Comparison of ENCODE assay signal across 8 cellular contexts in the genomic region with DNA sequence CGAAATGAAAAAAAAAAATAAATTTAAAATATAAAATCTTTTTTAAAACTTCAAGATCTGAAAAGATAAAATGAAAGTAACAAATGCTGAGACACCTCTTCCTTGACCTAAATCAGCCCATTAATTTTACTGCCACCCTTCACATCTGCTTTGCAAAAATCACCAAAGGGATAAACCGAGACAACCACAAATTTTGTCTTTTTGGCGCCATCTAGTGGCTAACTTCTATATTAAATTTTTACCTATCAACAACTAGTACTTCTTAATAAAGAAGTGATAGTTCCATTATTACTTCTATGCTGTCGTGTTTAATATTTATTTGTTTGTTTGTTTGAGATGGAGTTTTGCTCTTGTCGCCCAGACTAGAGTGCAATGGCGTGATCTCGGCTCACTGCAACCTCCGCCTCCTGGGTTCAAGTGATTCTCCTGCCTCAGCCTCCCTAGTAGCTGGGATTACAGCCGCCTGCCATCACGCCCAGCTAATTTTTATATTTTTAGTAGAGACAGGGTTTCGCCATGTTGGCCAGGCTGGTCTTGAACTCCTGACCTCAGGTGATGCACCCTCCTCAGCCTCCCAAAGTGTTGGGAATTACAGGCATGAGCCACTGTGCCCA. TPM values are rescaled to one million over a fixed set of nuclear protein-coding genes. Genes with fewer than 3 reads are reported as not detected.
A peak's percentile ranks its signal among the peaks of the same experiment; 100 is the strongest.
DNase-seq lines count a peak whose midpoint lies in the region; ATAC-seq and TF ChIP-seq lines count a peak whose summit lies in the region.
"Not testable (repeated sequence)": the region's sequence is repeated elsewhere in the genome, so short reads cannot be mapped to it uniquely, and the experiment has no call there.

No MANE protein-coding gene starts in this region.

- H3K27ac Mint-ChIP-seq in activated naive CD4-positive, alpha-beta T cell treated with anti-CD3 and anti-CD28 coated beads, Interleukin-2, amount 10 ng/mL, durations not matched to agents 7 days and 5 days = not testable (repeated sequence)

- BruUV-seq in HCT116 (replicated peaks; lab: Mats Ljungman, UMichigan) = not testable (repeated sequence)

- DNase-seq in DMS114 treated with DMSO at 0.1 percent for 48 hours (lab: John Stamatoyannopoulos, UW; ENCODE audit: unreplicated experiment) (peak; percentile 38), HCT116 (ENCODE audit: low read depth, low spot score) (peak; percentile 37), NCI-H1436 (lab: John Stamatoyannopoulos, UW) (peak; percentile 36), OCI-M2 (lab: John Stamatoyannopoulos, UW; ENCODE audit: unreplicated experiment) (peak; percentile 5), fibroblast of lung (ENCODE audit: low read depth in 2 of 2) (peak; percentile 20 to 61), lung microvascular endothelial cell (ENCODE audit: low read depth in 2 of 2) (peak; percentile 50 to 66)
- peak; percentile 30 for DNase-seq in activated naive CD4-positive, alpha-beta T cell treated with anti-CD3 and anti-CD28 coated beads, Interleukin-2, amount 10 ng/mL, durations not matched to agents 7 days and 5 days
- DNase-seq in transverse colon = not testable (repeated sequence)

- not testable (repeated sequence) for H3K36me3 Mint-ChIP-seq in activated naive CD4-positive, alpha-beta T cell treated with anti-CD3 and anti-CD28 coated beads, Interleukin-2, amount 10 ng/mL, durations not matched to agents 7 days and 5 days

- not testable (repeated sequence) for H3K9ac ChIP-seq in HCT116 (ENCODE audit: low read length); fibroblast of lung (ENCODE audit: insufficient read depth, low read length)

- not testable (repeated sequence) for H4K20me1 ChIP-seq in HCT116 (ENCODE audit: insufficient read depth); fibroblast of lung (ENCODE audit: control insufficient read depth, extremely low read depth, insufficient read depth, low read length)

- not testable (repeated sequence) for H3K79me2 ChIP-seq in HCT116 (ENCODE audit: insufficient read depth, low read length); fibroblast of lung (ENCODE audit: control insufficient read depth, insufficient read depth, low read length)

- H3K4me3 ChIP-seq in HCT116 (replicated peaks in 1 of 2; ENCODE audit: low read depth in 1 of 2, low read length in 2 of 2); fibroblast of lung (replicated peaks in 1 of 4; ENCODE audit: control extremely low read depth in 1 of 4, insufficient read depth in 1 of 4, low read depth in 3 of 4, low read length in 4 of 4); transverse colon: not testable (repeated sequence)

- CTCF ChIA-PET in HCT116 (lab: Charles Lee) = interaction anchor here (0.8 to 2.0 kb wide), 4 partner anchors 11 to 347 kb away, joined by 3 to 8 read pairs (median 3); a partner anchor contains a TSS
- CTCF ChIA-PET in activated naive CD4-positive, alpha-beta T cell treated with anti-CD3 and anti-CD28 coated beads, Interleukin-2, amount 10 ng/mL, durations not matched to agents 7 days and 5 days (lab: Charles Lee) = interaction anchor here (2.0 kb wide), 2 partner anchors 16 to 35 kb away, joined by 5 to 7 read pairs; partner anchors contain the start of gene CYCS

- not testable (repeated sequence) for H3K27me3 Mint-ChIP-seq in activated naive CD4-positive, alpha-beta T cell treated with anti-CD3 and anti-CD28 coated beads, Interleukin-2, amount 10 ng/mL, durations not matched to agents 7 days and 5 days

- RAD21 ChIA-PET in HCT116 (lab: Charles Lee; ENCODE audit: low non-redundant PET in 1 of 2, low total read pairs in 2 of 2, uncharacterized antibody in 2 of 2, unreplicated experiment in 2 of 2) = not testable (repeated sequence)

- not testable (repeated sequence) for H3K36me3 ChIP-seq in HCT116 (ENCODE audit: control insufficient read depth in 1 of 2, insufficient read depth in 2 of 2, low read length in 2 of 2); fibroblast of lung (ENCODE audit: control insufficient read depth, insufficient read depth, low read length); transverse colon

- H3K27me3 ChIP-seq in HCT116 (ENCODE audit: insufficient read depth, low read length); fibroblast of lung (ENCODE audit: control insufficient read depth, insufficient read depth, low read length); transverse colon: not testable (repeated sequence)

- POLR2A ChIA-PET in HCT116 (lab: Charles Lee) = interaction anchor here (1.1 kb wide), 1 partner anchor 35 kb away, joined by 3 read pairs; the partner anchor contains the start of gene CYCS

- not testable (repeated sequence) for H3K9me2 ChIP-seq in HCT116 (ENCODE audit: insufficient read depth)

- intact Hi-C loops in HCT116 (cut with micrococcal nuclease); transverse colon (cut with DNase I; ENCODE audit: low total_unique reads): not testable (repeated sequence)

- in situ Hi-C loops in transverse colon (cut with MboI; ENCODE audit: low pct_ligation_motif_present in 1 of 4, low pct_unique_long_range_greater_than_20kb in 1 of 4, low sequenced_read_pairs in 3 of 4) = not testable (repeated sequence)

- H2AFZ ChIP-seq in HCT116 (ENCODE audit: low read depth, low read length, poor library complexity, severe bottlenecking) = peak overlapping the region; percentile 74
- H2AFZ ChIP-seq in fibroblast of lung (ENCODE audit: low read length) = not testable (repeated sequence)

- not testable (repeated sequence) for H3K4me3 Mint-ChIP-seq in activated naive CD4-positive, alpha-beta T cell treated with anti-CD3 and anti-CD28 coated beads, Interleukin-2, amount 10 ng/mL, durations not matched to agents 7 days and 5 days

- TF ChIP-seq CTCF in HCT116 (IDR thresholded peaks at IDR 0.05 in 2 of 3, conservative IDR thresholded peaks at IDR 0.05 in 1 of 3; ENCODE audit: borderline replicate concordance in 1 of 3, insufficient read depth in 1 of 3, low read depth in 2 of 3, low read length in 2 of 3) (peak; percentile 31 to 66 (median 36); a peak in 4 of 6 replicates), fibroblast of lung (conservative IDR thresholded peaks at IDR 0.05 in 1 of 2, IDR thresholded peaks at IDR 0.05 in 1 of 2; ENCODE audit: low read depth in 1 of 2, low read length in 2 of 2) (peak; percentile 29 to 44), transverse colon (IDR thresholded peaks at IDR 0.05) (peak in 4 of 5 experiments; percentile 50 to 73 (median 60))

- not testable (repeated sequence) for H3K9me3 ChIP-seq in HCT116 (ENCODE audit: control insufficient read depth in 1 of 2, insufficient read depth in 1 of 2, low read depth in 1 of 2, low read length in 2 of 2); fibroblast of lung (ENCODE audit: control insufficient read depth, insufficient read depth, low read depth, low read length); transverse colon

- not testable (repeated sequence) for H3K4me1 ChIP-seq in HCT116 (ENCODE audit: control insufficient read depth in 1 of 2, insufficient read depth in 2 of 2, low read length in 2 of 2); fibroblast of lung (ENCODE audit: control insufficient read depth, extremely low read depth, insufficient read depth, low read length); transverse colon

- TF ChIP-seq POLR2A in HCT116 (IDR thresholded peaks at IDR 0.05; ENCODE audit: borderline replicate concordance, extremely low read depth, insufficient read depth, insufficient read length); transverse colon (IDR thresholded peaks at IDR 0.05): not testable (repeated sequence)

- not testable (repeated sequence) for H3K9me3 Mint-ChIP-seq in activated naive CD4-positive, alpha-beta T cell treated with anti-CD3 and anti-CD28 coated beads, Interleukin-2, amount 10 ng/mL, durations not matched to agents 7 days and 5 days

- H3K4me2 ChIP-seq in HCT116 (ENCODE audit: low read length) = peak overlapping the region; percentile 49
- H3K4me2 ChIP-seq in fibroblast of lung (ENCODE audit: extremely low read depth, insufficient read depth, low read length) = not testable (repeated sequence)

- H3K4me1 Mint-ChIP-seq in activated naive CD4-positive, alpha-beta T cell treated with anti-CD3 and anti-CD28 coated beads, Interleukin-2, amount 10 ng/mL, durations not matched to agents 7 days and 5 days = not testable (repeated sequence)

- peak; percentile 77 for ATAC-seq in HCT116

- 54 to 57% methylated on average over 11 of the region's 11 CpGs for WGBS in transverse colon (ENCODE audit: low coverage in 1 of 2), 2 donors

- not testable (repeated sequence) for TF ChIP-seq EP300 in transverse colon (IDR thresholded peaks at IDR 0.05; ENCODE audit: low read depth)

- TF ChIP-seq RAD21 in HCT116 (IDR thresholded peaks at IDR 0.05; ENCODE audit: low read depth) = peak; percentile 56

- not testable (repeated sequence) for H3K27ac ChIP-seq in HCT116 (ENCODE audit: low read depth, low read length); fibroblast of lung (ENCODE audit: insufficient read depth, low read length); transverse colon

RNA-seq across cellular contexts. Expression of gene CYCS, which starts 35.0 kb away (rescaled TPM):
- total RNA-seq in HCT116 (2021; ENCODE audit: unreplicated experiment) (224 TPM), fibroblast of lung (25.7 and 32.7 TPM in 2 replicates), lung microvascular endothelial cell (26.2 and 34.3 TPM in 2 replicates), transverse colon (100 to 1,000 TPM in 2 of 4 donors, 10 to 100 TPM in 2; 29.9 to 129 (median 66.8) TPM)
- polyA plus RNA-seq in HCT116 (2012) = 49.2 and 56.9 TPM in 2 replicates
- 76.5 and 84.8 TPM in 2 replicates for polyA plus RNA-seq in fibroblast of lung
- polyA plus RNA-seq in fibroblast of lung (2012) = 85.7 and 99.7 TPM in 2 replicates
- polyA minus RNA-seq in fibroblast of lung (ENCODE audit: low replicate concordance) = 5.4 and 9.1 TPM in 2 replicates
